ENCODE assay signal across 10 cellular contexts in genomic region chr2:210054696-210055095, GRCh38.
"Had no signal": no experiment of that assay in that cellular context is flagged by ENCODE, and none has a peak within 500 bp of the region (broad histone marks: within the 10 kb centered on the region; RNA-seq: fewer than 3 reads in every experiment).

No MANE protein-coding gene starts in this region.

- H3K36me3 ChIP-seq: HAP-1 had no signal

- H3K4me1 Mint-ChIP-seq: GM23338 had no signal

- H3K4me2 ChIP-seq: GM23338 had no signal

- H3K9ac ChIP-seq: GM23248 had no signal

- H3K27ac Mint-ChIP-seq: GM23338 had no signal

- H3K4me3 ChIP-seq: GM23248, GM23338, HAP-1 had no signal

- H3K4me3 Mint-ChIP-seq: GM23338, H9 had no signal

- H3K4me1 ChIP-seq: HAP-1 had no signal

- ATAC-seq: GM23338, HCT116 had no signal

- H3K27ac ChIP-seq: GM23248 had no signal

- H2AFZ ChIP-seq: GM23248, GM23338 had no signal

- DNase-seq: GM23248, GOT3, H7, H9, HCEC 1CT had no signal

- FAIRE-seq: H1, H54 had no signal
